23 cellular contexts compared by ENCODE assay signal in the genomic region with DNA sequence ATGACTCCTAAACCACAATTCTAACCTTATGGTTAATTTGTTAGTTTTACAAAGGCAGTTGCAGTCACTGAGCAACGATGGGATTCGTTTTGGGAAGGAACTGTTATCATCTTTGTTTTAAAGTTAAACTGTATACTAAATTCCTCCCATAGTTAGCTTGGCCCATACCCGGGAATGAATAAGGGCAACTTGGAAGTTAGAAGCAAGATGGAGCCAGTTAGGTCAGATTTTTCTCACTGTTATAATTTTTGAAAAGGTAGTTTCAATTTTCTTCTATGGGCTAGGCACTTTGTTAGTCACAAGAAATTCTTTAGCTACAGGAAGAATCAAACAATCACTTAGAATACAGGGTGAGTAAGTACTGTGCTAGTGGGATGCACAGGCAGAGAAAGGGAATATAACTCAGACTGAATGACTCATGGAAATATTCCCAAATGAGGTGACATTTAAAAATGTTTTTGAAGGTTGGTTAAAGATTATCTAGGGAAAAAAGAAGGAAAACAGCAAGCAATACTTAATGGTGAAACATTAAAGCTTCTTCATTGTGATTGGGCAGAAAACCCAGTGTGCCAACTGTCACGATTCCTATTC.
DNase-seq lines count a peak whose midpoint lies in the region; ATAC-seq and TF ChIP-seq lines count a peak whose summit lies in the region.
"Had no signal": no experiment of that assay in that cellular context is flagged by ENCODE, and none has a peak within 500 bp of the region (broad histone marks: within the 10 kb centered on the region; RNA-seq: fewer than 3 reads in every experiment).

No MANE protein-coding gene starts in this region.

- no peak overlapping the region for H3K9ac ChIP-seq in GM23248
- no peak overlapping the region for H3K9ac ChIP-seq in SK-N-SH
- H3K9ac ChIP-seq in smooth muscle cell (ENCODE audit: low read depth), result no peak overlapping the region

- H4K20me1 ChIP-seq in GM23248 (ENCODE audit: insufficient read depth) (no peaks in the 10 kb centered on the region), SK-N-SH (ENCODE audit: insufficient read depth) (no peaks in the 10 kb centered on the region), smooth muscle cell (ENCODE audit: low read depth) (no peaks in the 10 kb centered on the region)

- peak overlapping the region; percentile 11; the same call in 1 of the 2 replicates for H3K4me3 ChIP-seq in GM23248
- no peak overlapping the region for H3K4me3 ChIP-seq in SK-N-SH (ENCODE audit: low read depth in 2 of 2, low read length in 1 of 2)
- H3K4me3 ChIP-seq in fibroblast of mammary gland (ENCODE audit: control insufficient read depth, low read depth, low read length), result no peak overlapping the region
- no peak overlapping the region for H3K4me3 ChIP-seq in smooth muscle cell
- H3K4me3 ChIP-seq in sigmoid colon, result no peak overlapping the region
- H3K4me3 ChIP-seq: GM23338, heart right ventricle had no signal

- TF ChIP-seq EP300 in SK-N-SH (IDR thresholded peaks at IDR 0.05; ENCODE audit: borderline replicate concordance in 1 of 2, low read depth in 1 of 2, low read length in 1 of 2), result no peak
- TF ChIP-seq EP300 in sigmoid colon (IDR thresholded peaks at IDR 0.05), result no peak

- H3F3A ChIP-seq in GM23248 (ENCODE audit: insufficient read depth) (peaks cover 10% of the 10 kb centered on the region; the same call in 1 of the 2 replicates), SK-N-SH (replicated peaks; ENCODE audit: insufficient read depth) (no peaks in the 10 kb centered on the region), smooth muscle cell (ENCODE audit: low read depth) (no peaks in the 10 kb centered on the region)

- peak; percentile 55 for DNase-seq in GM23248
- DNase-seq in SK-N-SH, result no peak
- peak; percentile 54 for DNase-seq in fibroblast of mammary gland (ENCODE audit: low read depth)
- DNase-seq in smooth muscle cell (lab: John Stamatoyannopoulos, UW; ENCODE audit: unreplicated experiment), result no peak
- DNase-seq in NCI-H2196 (lab: John Stamatoyannopoulos, UW; ENCODE audit: unreplicated experiment), result no peak
- DNase-seq in sigmoid colon, result no peak
- DNase-seq: activated CD4-positive, alpha-beta T cell treated with anti-CD3 and anti-CD28 coated beads, Interleukin-2, amount 50 U/mL, for 4 hours; activated naive CD4-positive, alpha-beta T cell treated with anti-CD3 and anti-CD28 coated beads for 36 hours; C1 segment of cervical spinal cord; cortex of kidney; DMS 273 treated with DMSO at 0.1 percent for 48 hours; erythroblast; heart right ventricle; islet precursor cell; KBM-7; naive thymus-derived CD8-positive, alpha-beta T cell; NCI-H2081; NCI-H510A treated with DMSO at 0.1 percent for 48 hours; SHP77 treated with DMSO at 0.1 percent for 48 hours; T-helper 17 cell; WERI-Rb-1 had no signal

- no peak for TF ChIP-seq RAD21 in SK-N-SH (IDR thresholded peaks at IDR 0.05; ENCODE audit: low read length)

- no peak overlapping the region; the same call in 1 of the 2 replicates for H2AFZ ChIP-seq in GM23248
- H2AFZ ChIP-seq in SK-N-SH (ENCODE audit: low read depth), result no peak overlapping the region; the same call in 1 of the 2 replicates
- H2AFZ ChIP-seq in smooth muscle cell (ENCODE audit: low read depth), result no peak overlapping the region
- H2AFZ ChIP-seq: GM23338 had no signal

- H3K9me2 ChIP-seq in GM23248 (ENCODE audit: insufficient read depth), result no peaks in the 10 kb centered on the region
- H3K9me2 ChIP-seq in SK-N-SH, result no peaks in the 10 kb centered on the region

- POLR2A ChIA-PET in SK-N-SH (lab: Yijun Ruan, JAX), result no interaction called here

- CTCF ChIA-PET in SK-N-SH (lab: Yijun Ruan, JAX), result no interaction called here

- ATAC-seq in HG02884 (IDR thresholded peaks at IDR 0.05; ENCODE audit: unreplicated experiment), result no peak
- ATAC-seq: GM23338; heart right ventricle; naive thymus-derived CD8-positive, alpha-beta T cell; T-helper 17 cell had no signal

- TF ChIP-seq POLR2A in sigmoid colon (IDR thresholded peaks at IDR 0.05), result no peak

- H3K27ac ChIP-seq in GM23248, result peak overlapping the region; percentile 37
- H3K27ac ChIP-seq in SK-N-SH (ENCODE audit: low read depth in 2 of 2, low read length in 1 of 2), result peak overlapping the region in 1 of 2 experiments; percentile 38; a peak in 2 of 4 replicates
- H3K27ac ChIP-seq in smooth muscle cell (ENCODE audit: low read depth), result peak overlapping the region; percentile 37
- H3K27ac ChIP-seq in sigmoid colon, result no peak overlapping the region
- H3K27ac ChIP-seq: heart right ventricle, WERI-Rb-1 had no signal

- H3K4me1 ChIP-seq in GM23248 (ENCODE audit: insufficient read depth) (peaks cover 3% of the 10 kb centered on the region; the same call in 1 of the 2 replicates), SK-N-SH (ENCODE audit: control insufficient read depth in 1 of 2, insufficient read depth in 2 of 2, low read depth in 1 of 2, low read length in 1 of 2) (no peaks in the 10 kb centered on the region), smooth muscle cell (ENCODE audit: low read depth) (no peaks in the 10 kb centered on the region), sigmoid colon (no peaks in the 10 kb centered on the region)
- H3K4me1 ChIP-seq: heart right ventricle had no signal

- H3K9me3 ChIP-seq in GM23248 (ENCODE audit: low read depth) (no peaks in the 10 kb centered on the region), SK-N-SH (no peaks in the 10 kb centered on the region), smooth muscle cell (replicated peaks; ENCODE audit: low read depth) (no peaks in the 10 kb centered on the region), sigmoid colon (no peaks in the 10 kb centered on the region)

- intact Hi-C loops in sigmoid colon (cut with DNase I), result no loop called here

- H3K36me3 ChIP-seq in GM23248 (ENCODE audit: low read depth) (no peaks in the 10 kb centered on the region), SK-N-SH (replicated peaks in 1 of 2; ENCODE audit: control insufficient read depth in 1 of 2, insufficient read depth in 2 of 2, low read length in 1 of 2) (no peaks in the 10 kb centered on the region), smooth muscle cell (ENCODE audit: low read depth) (no peaks in the 10 kb centered on the region), sigmoid colon (no peaks in the 10 kb centered on the region)
- H3K36me3 ChIP-seq: heart right ventricle, WERI-Rb-1 had no signal

- H3K27me3 ChIP-seq in GM23248 (replicated peaks; ENCODE audit: insufficient read depth), result no peaks in the 10 kb centered on the region
- no peaks in the 10 kb centered on the region for H3K27me3 ChIP-seq in SK-N-SH (ENCODE audit: insufficient read depth)
- no peaks in the 10 kb centered on the region for H3K27me3 ChIP-seq in smooth muscle cell (ENCODE audit: low read depth)
- H3K27me3 ChIP-seq in sigmoid colon, result no peaks in the 10 kb centered on the region

- WGBS in GM23248 (ENCODE audit: low coverage in 1 of 2, low lambda C conversion rate in 2 of 2, missing lambda C conversion rate in 2 of 2), 2 experiments, result 25 to 27% methylated on average over 4 of the region's 4 CpGs
- 15% methylated on average over 4 of the region's 4 CpGs for WGBS in SK-N-SH (ENCODE audit: low lambda C conversion rate)
- 80% methylated on average over 4 of the region's 4 CpGs for WGBS in smooth muscle cell (ENCODE audit: low lambda C conversion rate)
- WGBS in sigmoid colon, 2 donors, result 81 to 84% methylated on average over 4 of the region's 4 CpGs

- peak overlapping the region; percentile 24 for H3K4me2 ChIP-seq in GM23248 (ENCODE audit: unreplicated experiment)
- no peak overlapping the region for H3K4me2 ChIP-seq in SK-N-SH
- H3K4me2 ChIP-seq in smooth muscle cell, result no peak overlapping the region
- H3K4me2 ChIP-seq: GM23338 had no signal

- in situ Hi-C loops in GM23248 (cut with MboI), result no loop called here

- H3K79me2 ChIP-seq in GM23248 (ENCODE audit: insufficient read depth) (no peaks in the 10 kb centered on the region), SK-N-SH (ENCODE audit: insufficient read depth) (no peaks in the 10 kb centered on the region), smooth muscle cell (ENCODE audit: low read depth) (no peaks in the 10 kb centered on the region)

- TF ChIP-seq CTCF in SK-N-SH (IDR thresholded peaks at IDR 0.05) (no peak), fibroblast of mammary gland (conservative IDR thresholded peaks at IDR 0.05; ENCODE audit: control insufficient read depth, insufficient read depth, low read depth, low read length) (no peak), smooth muscle cell (IDR thresholded peaks at IDR 0.05; ENCODE audit: borderline replicate concordance, insufficient read depth, poor library complexity, severe bottlenecking) (no peak), sigmoid colon (IDR thresholded peaks at IDR 0.05) (no peak)

TF ChIP-seq in SK-N-SH, 30 proteins besides CTCF, POLR2A, EP300 and RAD21 (continues in another document):
- TF ChIP-seq SMC3 (IDR thresholded peaks at IDR 0.05; ENCODE audit: low read depth, low read length) (no peak), POLR2AphosphoS5 (IDR thresholded peaks at IDR 0.05; ENCODE audit: low read depth, low read length) (no peak), FOSL2 (IDR thresholded peaks at IDR 0.05; ENCODE audit: borderline replicate concordance, low read depth) (peak; percentile 26; the same call in 1 of the 2 replicates)
- TF ChIP-seq, protein P1, sequence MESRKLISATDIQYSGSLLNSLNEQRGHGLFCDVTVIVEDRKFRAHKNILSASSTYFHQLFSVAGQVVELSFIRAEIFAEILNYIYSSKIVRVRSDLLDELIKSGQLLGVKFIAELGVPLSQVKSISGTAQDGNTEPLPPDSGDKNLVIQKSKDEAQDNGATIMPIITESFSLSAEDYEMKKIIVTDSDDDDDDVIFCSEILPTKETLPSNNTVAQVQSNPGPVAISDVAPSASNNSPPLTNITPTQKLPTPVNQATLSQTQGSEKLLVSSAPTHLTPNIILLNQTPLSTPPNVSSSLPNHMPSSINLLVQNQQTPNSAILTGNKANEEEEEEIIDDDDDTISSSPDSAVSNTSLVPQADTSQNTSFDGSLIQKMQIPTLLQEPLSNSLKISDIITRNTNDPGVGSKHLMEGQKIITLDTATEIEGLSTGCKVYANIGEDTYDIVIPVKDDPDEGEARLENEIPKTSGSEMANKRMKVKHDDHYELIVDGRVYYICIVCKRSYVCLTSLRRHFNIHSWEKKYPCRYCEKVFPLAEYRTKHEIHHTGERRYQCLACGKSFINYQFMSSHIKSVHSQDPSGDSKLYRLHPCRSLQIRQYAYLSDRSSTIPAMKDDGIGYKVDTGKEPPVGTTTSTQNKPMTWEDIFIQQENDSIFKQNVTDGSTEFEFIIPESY (IDR thresholded peaks at IDR 0.05; ENCODE audit: borderline replicate concordance, low read depth), result no peak
- TF ChIP-seq, protein P2, sequence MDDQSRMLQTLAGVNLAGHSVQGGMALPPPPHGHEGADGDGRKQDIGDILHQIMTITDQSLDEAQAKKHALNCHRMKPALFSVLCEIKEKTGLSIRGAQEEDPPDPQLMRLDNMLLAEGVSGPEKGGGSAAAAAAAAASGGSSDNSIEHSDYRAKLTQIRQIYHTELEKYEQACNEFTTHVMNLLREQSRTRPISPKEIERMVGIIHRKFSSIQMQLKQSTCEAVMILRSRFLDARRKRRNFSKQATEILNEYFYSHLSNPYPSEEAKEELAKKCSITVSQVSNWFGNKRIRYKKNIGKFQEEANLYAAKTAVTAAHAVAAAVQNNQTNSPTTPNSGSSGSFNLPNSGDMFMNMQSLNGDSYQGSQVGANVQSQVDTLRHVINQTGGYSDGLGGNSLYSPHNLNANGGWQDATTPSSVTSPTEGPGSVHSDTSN (IDR thresholded peaks at IDR 0.05), result 0 out of 2 replicates have a peak, but pooled peaks have one; percentile 28

Comparison
In these comparisons a context has a peak if more than half of its experiments do, and no peak if none do; other contexts are left out.
1. DNase-seq: peak in GM23248 (single experiment) and fibroblast of mammary gland (single experiment); none in SK-N-SH (single experiment), smooth muscle cell (single experiment), NCI-H2196 (single experiment) and sigmoid colon (single experiment).
2. H3K27ac ChIP-seq: peak in GM23248 (single experiment) and smooth muscle cell (single experiment); none in sigmoid colon (0 of 4).